In the genomic region with DNA sequence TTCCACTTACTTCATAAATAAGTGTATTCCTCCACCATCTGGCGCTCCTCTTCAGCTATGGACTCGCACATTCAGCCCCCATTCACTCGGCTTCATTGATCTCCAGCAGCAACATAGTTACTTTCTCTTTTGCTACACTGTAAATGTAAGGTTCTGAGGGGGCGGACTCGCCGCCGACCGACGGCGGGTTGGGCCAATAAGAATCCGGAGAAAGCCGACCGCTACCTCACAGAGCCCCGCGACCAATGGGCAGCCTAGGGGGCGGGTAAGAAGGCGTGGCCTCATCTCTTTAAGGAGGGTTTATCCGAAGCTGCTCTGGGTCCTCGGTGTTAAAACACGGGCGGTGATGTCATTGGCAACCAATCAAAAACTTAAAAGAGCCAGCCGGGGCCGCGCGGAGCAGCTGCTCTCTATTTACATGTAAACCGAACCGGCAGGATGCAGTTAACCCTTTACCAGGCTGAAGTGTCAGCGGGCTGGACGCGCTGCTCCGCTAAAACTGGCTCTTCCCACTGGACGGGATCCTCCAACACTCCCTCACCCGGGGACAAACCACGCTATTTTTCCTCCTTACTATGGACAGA, we compare ENCODE assay signal across 8 cellular contexts. TPM values are rescaled to one million over a fixed set of nuclear protein-coding genes. Genes with fewer than 3 reads are reported as not detected.
A peak's percentile ranks its signal among the peaks of the same experiment; 100 is the strongest.
DNase-seq lines count a peak whose midpoint lies in the region; ATAC-seq, FAIRE-seq and TF ChIP-seq lines count a peak whose summit lies in the region.

Gene DUSP10 (minus strand): TSS at position 119 of the 584 bp plus-strand sequence. CDS start 2,345 bp downstream, outside the sequence.

- H3K9ac ChIP-seq in keratinocyte (ENCODE audit: control insufficient read depth, extremely low read depth, insufficient read depth, low read length), result peak within 1 kb of the TSS; percentile 98

- peaks cover 15% of the 10 kb centered on the region for H3K4me1 ChIP-seq in keratinocyte (ENCODE audit: control insufficient read depth, extremely low read depth, insufficient read depth, low read length)

- peak; percentile 29 for FAIRE-seq in keratinocyte (lab: Jason Lieb, UNC)

- peak within 1 kb of the TSS; percentile 79 to 99 (median 98) for H3K4me3 ChIP-seq in keratinocyte (ENCODE audit: control insufficient read depth in 2 of 3, extremely low read depth in 1 of 3, insufficient read depth in 2 of 3, low read depth in 1 of 3, low read length in 3 of 3)

- TF ChIP-seq POLR2A in GM19099 (IDR thresholded peaks at IDR 0.05; ENCODE audit: extremely low read depth, insufficient read length, low read depth), result peak; percentile 84

- H3K36me3 ChIP-seq in keratinocyte (ENCODE audit: control insufficient read depth in 2 of 2, extremely low read depth in 1 of 2, insufficient read depth in 2 of 2, low read length in 2 of 2), result peaks cover 8 to 13% of the 10 kb centered on the region in 2 experiments

- peak in 1 of 3 experiments; percentile 17 for TF ChIP-seq CTCF in keratinocyte (optimal IDR thresholded peaks at IDR 0.05 in 1 of 3, IDR thresholded peaks at IDR 0.05 in 1 of 3, conservative IDR thresholded peaks at IDR 0.05 in 1 of 3; ENCODE audit: extremely low read depth in 1 of 3, insufficient read depth in 2 of 3, low read length in 3 of 3)

- peak within 1 kb of the TSS; percentile 94 for H3K27ac ChIP-seq in keratinocyte (ENCODE audit: control insufficient read depth, insufficient read depth, low read length)

- no peaks in the 10 kb centered on the region for H3K27me3 ChIP-seq in keratinocyte (ENCODE audit: control insufficient read depth, extremely low read depth, insufficient read depth, low read length)

- peaks cover 40% of the 10 kb centered on the region for H3K79me2 ChIP-seq in keratinocyte (ENCODE audit: control insufficient read depth, insufficient read depth, low read length)

- peak within 1 kb of the TSS; percentile 94 for H2AFZ ChIP-seq in keratinocyte (ENCODE audit: control insufficient read depth, low read length)

- no peaks in the 10 kb centered on the region for H4K20me1 ChIP-seq in keratinocyte (ENCODE audit: control insufficient read depth, extremely low read depth, insufficient read depth, low read length)

- H3K9me1 ChIP-seq in keratinocyte (ENCODE audit: control insufficient read depth, extremely low read depth, insufficient read depth, low read length), result peaks cover 2% of the 10 kb centered on the region

- DNase-seq in AML-193 (lab: John Stamatoyannopoulos, UW), result peak; percentile 95 to 96
- peak; percentile 99 for DNase-seq in NCI-H460 (ENCODE audit: extremely low read depth, low read depth)
- DNase-seq in activated CD4-positive, CD25-positive, alpha-beta regulatory T cell treated with anti-CD3 and anti-CD28 coated beads, Interleukin-2, amount 50 U/mL, for 72 hours, result peak; percentile 97
- peak; percentile 93 for DNase-seq in cerebellum (ENCODE audit: low spot score)
- DNase-seq in keratinocyte (ENCODE audit: low read depth, low spot score), result peak; percentile 91
- peak; percentile 96 to 98 (median 98) for DNase-seq in stimulated activated CD4-positive, alpha-beta T cell treated with anti-CD3 and anti-CD28 coated beads, Interleukin-12 subunit alpha, Interleukin-12 subunit beta, amount 100 ng/mL, for 48 hours (ENCODE audit: low read depth in 2 of 3, low spot score in 1 of 3)

- peak within 1 kb of the TSS; percentile 98 for H3K4me2 ChIP-seq in keratinocyte (ENCODE audit: control insufficient read depth, extremely low read depth, insufficient read depth, low read depth, low read length)

- no peaks in the 10 kb centered on the region for H3K9me3 ChIP-seq in keratinocyte (ENCODE audit: control insufficient read depth, low read depth, low read length)

- dilution Hi-C loops in keratinocyte (cut with MboI; ENCODE audit: extremely low pct_ligation_motif_present, low sequenced_read_pairs), result no loop called here

- ATAC-seq in HG03378 (IDR thresholded peaks at IDR 0.05; ENCODE audit: unreplicated experiment), result peak; percentile 87

RNA-seq across cellular contexts. Expression of gene DUSP10, which starts in this region (rescaled TPM):
- total RNA-seq in NCI-H460 (2014; rRNA removed; shearing (Covaris generic)), result 1.7 and 2.5 TPM in 2 replicates
- polyA plus RNA-seq in NCI-H460 (2014; cell fraction: nucleus; rRNA removed), result 0.07 TPM in 1 of 2 replicates, not detected in the other
- 4.4 TPM for total RNA-seq in cerebellum
- 15.1 to 19.7 TPM (median 17.0 TPM) in 3 replicates for polyA plus RNA-seq in keratinocyte
- 26.7 TPM for polyA plus RNA-seq in keratinocyte (2011; ENCODE audit: low read depth)
- 13.6 and 15.2 TPM in 2 replicates for polyA plus RNA-seq in keratinocyte (2011; cell fraction: cytosol; rRNA removed)
- 36.6 and 39.1 TPM in 2 replicates for polyA plus RNA-seq in keratinocyte (2011; cell fraction: nucleus; rRNA removed)
- polyA plus RNA-seq in keratinocyte (2012; ENCODE audit: low replicate concordance), result 10.0 and 28.9 TPM in 2 replicates
- 23.6 to 51.9 TPM (median 40.2 TPM) in 3 replicates for polyA minus RNA-seq in keratinocyte
- polyA minus RNA-seq in keratinocyte (2011; cell fraction: cytosol; rRNA and poly(A)+ RNA removed), result 13.2 TPM
- 34.9 and 58.6 TPM in 2 replicates for polyA minus RNA-seq in keratinocyte (2011; cell fraction: nucleus; rRNA and poly(A)+ RNA removed)

Comparison
In these comparisons a context has a peak if more than half of its experiments do, and no peak if none do; other contexts are left out.
1. Peak in every context shown above with its lines: DNase-seq, ATAC-seq, H3K4me3 ChIP-seq and H3K27ac ChIP-seq.